In the genomic region with DNA sequence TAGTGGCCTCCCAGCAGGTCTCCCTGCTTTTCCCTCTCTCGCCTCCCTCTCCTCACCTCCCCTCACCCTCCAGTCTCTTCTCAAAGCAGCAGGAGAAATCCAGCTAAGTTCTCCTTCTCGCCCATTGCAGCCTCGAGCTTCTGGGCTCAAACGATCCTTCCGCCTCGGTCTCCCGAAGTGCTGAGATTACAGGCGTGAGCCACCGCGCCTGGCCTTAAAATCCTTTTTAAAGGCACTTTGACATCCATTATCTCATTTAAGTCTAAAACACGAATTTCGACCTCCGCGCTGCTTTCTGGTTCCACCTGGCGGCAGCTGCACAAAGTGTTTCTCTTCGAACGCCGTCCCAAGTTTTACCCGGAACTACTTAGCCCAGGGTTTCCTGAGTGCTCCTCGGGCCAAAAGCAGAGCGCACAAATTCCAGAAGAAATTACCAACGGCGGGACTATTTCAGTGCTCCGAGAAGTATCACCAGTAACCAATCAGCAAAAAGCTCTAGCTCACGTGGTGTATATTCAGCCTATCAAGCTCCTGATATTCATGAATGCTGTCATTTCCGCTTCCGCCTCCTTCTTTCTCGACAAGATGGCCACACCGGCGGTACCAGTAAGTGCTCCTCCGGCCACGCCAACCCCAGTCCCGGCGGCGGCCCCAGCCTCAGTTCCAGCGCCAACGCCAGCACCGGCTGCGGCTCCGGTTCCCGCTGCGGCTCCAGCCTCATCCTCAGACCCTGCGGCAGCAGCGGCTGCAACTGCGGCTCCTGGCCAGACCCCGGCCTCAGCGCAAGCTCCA, we compare ENCODE assay signal across 8 cellular contexts. TPM values are rescaled to one million over a fixed set of nuclear protein-coding genes. Genes with fewer than 3 reads are reported as not detected.
DNase-seq lines count a peak whose midpoint lies in the region; ATAC-seq, FAIRE-seq and TF ChIP-seq lines count a peak whose summit lies in the region.

Gene EIF3F (plus strand): TSS at position 570 of the 792 bp plus-strand sequence. CDS start 16 bp downstream, at position 586.

- H3K9me3 Mint-ChIP-seq in astrocyte (ENCODE audit: unreplicated experiment) = peaks cover 2% of the 10 kb centered on the region

- H3K27ac ChIP-seq in astrocyte (ENCODE audit: low read depth, low read length) (peak within 1 kb of the TSS; percentile 71), rectal smooth muscle tissue (ENCODE audit: low read depth, low read length) (peak within 1 kb of the TSS; percentile 72), aorta (ENCODE audit: low read depth in 1 of 2, low read length in 2 of 2) (peak within 1 kb of the TSS in 1 of 2 donors; percentile 96)

- H3K36me3 ChIP-seq in astrocyte (ENCODE audit: insufficient read depth, low read length) = peaks cover 28% of the 10 kb centered on the region
- peaks cover 6% of the 10 kb centered on the region for H3K36me3 ChIP-seq in rectal smooth muscle tissue (ENCODE audit: control insufficient read depth, insufficient read depth, low read length)
- peaks cover 0 to 3% of the 10 kb centered on the region in 2 donors for H3K36me3 ChIP-seq in aorta (ENCODE audit: control insufficient read depth in 1 of 2, insufficient read depth in 2 of 2, low read length in 1 of 2)

- peak; percentile 99 for DNase-seq in NCI-H2029 (lab: John Stamatoyannopoulos, UW)
- DNase-seq in T-helper 22 cell (ENCODE audit: low read depth) = peak; percentile 84
- peak; percentile 100 for DNase-seq in astrocyte (ENCODE audit: low read depth)
- DNase-seq in hepatic stellate cell (ENCODE audit: low spot score) = peak; percentile 94
- DNase-seq in aorta = peak; percentile 93

- peaks cover 47% of the 10 kb centered on the region for H3K79me2 ChIP-seq in astrocyte (ENCODE audit: insufficient read depth, low read length)

- H3K9me3 ChIP-seq in astrocyte (ENCODE audit: insufficient read depth, low read depth, low read length) (no peaks in the 10 kb centered on the region), aorta (ENCODE audit: control insufficient read depth, low read length) (no peaks in the 10 kb centered on the region)

- peaks cover 38% of the 10 kb centered on the region for H4K20me1 ChIP-seq in astrocyte (ENCODE audit: insufficient read depth, low read length)

- ATAC-seq in GM18505 (IDR thresholded peaks at IDR 0.05; ENCODE audit: unreplicated experiment) (peak; percentile 96), HG02981 (IDR thresholded peaks at IDR 0.05; ENCODE audit: unreplicated experiment) (peak; percentile 92), aorta (ENCODE audit: low FRiP score) (peak; percentile 100)

- H3K27ac Mint-ChIP-seq in astrocyte (ENCODE audit: unreplicated experiment) = peak within 1 kb of the TSS; percentile 97

- H3K27me3 ChIP-seq in astrocyte (ENCODE audit: insufficient read depth, low read length) (no peaks in the 10 kb centered on the region), rectal smooth muscle tissue (ENCODE audit: control insufficient read depth, insufficient read depth, low read length) (no peaks in the 10 kb centered on the region), aorta (ENCODE audit: control insufficient read depth in 1 of 2, insufficient read depth in 2 of 2, low read length in 1 of 2) (no peaks in the 10 kb centered on the region)

- H3K4me3 ChIP-seq in astrocyte (ENCODE audit: insufficient read depth, low read depth, low read length) (peak within 1 kb of the TSS; percentile 98), rectal smooth muscle tissue (ENCODE audit: low read length) (peak within 1 kb of the TSS; percentile 94), aorta (ENCODE audit: low read length in 2 of 2) (peak within 1 kb of the TSS; percentile 93 to 95)

- H3K4me1 Mint-ChIP-seq in astrocyte (ENCODE audit: low read depth, unreplicated experiment) = peaks cover 18% of the 10 kb centered on the region

- peak; percentile 82 for TF ChIP-seq CTCF in astrocyte (IDR thresholded peaks at IDR 0.05; ENCODE audit: insufficient read depth, low read depth, low read length)

- peak within 1 kb of the TSS; percentile 96 for H3K9ac ChIP-seq in astrocyte (ENCODE audit: low read length)
- H3K9ac ChIP-seq in rectal smooth muscle tissue (ENCODE audit: low read length) = peak within 1 kb of the TSS; percentile 51

- peak; percentile 58 for FAIRE-seq in astrocyte (lab: Jason Lieb, UNC)

- WGBS in aorta, 2 donors = 1% methylated on average over 47 of the region's 47 CpGs

- intact Hi-C loops in aorta (cut with DNase I) = loop anchor here (1.0 to 10.0 kb wide), 4 partner anchors 82 to 292 kb away; no protein-coding TSS in a partner anchor

- no peaks in the 10 kb centered on the region for H3K27me3 Mint-ChIP-seq in astrocyte (ENCODE audit: low read depth, unreplicated experiment)

- peak within 1 kb of the TSS; percentile 100 for H3K4me2 ChIP-seq in astrocyte (ENCODE audit: low read length)

- H3K4me1 ChIP-seq in astrocyte (ENCODE audit: insufficient read depth, low read length) (peaks cover 13% of the 10 kb centered on the region), rectal smooth muscle tissue (ENCODE audit: control insufficient read depth, insufficient read depth, low read length) (peaks cover 20% of the 10 kb centered on the region), aorta (ENCODE audit: control insufficient read depth in 1 of 2, insufficient read depth in 2 of 2, low read length in 2 of 2) (no peaks in the 10 kb centered on the region)

- peak; percentile 64 for TF ChIP-seq POLR2A in GM18505 (IDR thresholded peaks at IDR 0.05; ENCODE audit: borderline replicate concordance, extremely low read depth, insufficient read depth, insufficient read length)

- H2AFZ ChIP-seq in astrocyte (ENCODE audit: low read depth, low read length) = peak within 1 kb of the TSS; percentile 91

- H3K36me3 Mint-ChIP-seq in astrocyte (ENCODE audit: low read depth, unreplicated experiment) = peaks cover 7% of the 10 kb centered on the region

- peak within 1 kb of the TSS; percentile 100 for H3K4me3 Mint-ChIP-seq in astrocyte (ENCODE audit: unreplicated experiment)

RNA-seq across cellular contexts. Expression of gene EIF3F, which starts in this region (rescaled TPM):
- total RNA-seq in astrocyte (243 and 260 TPM in 2 replicates), aorta (100 to 1,000 TPM; 156 to 183 TPM)
- 100 to 1,000 TPM; 258 to 486 TPM for polyA plus RNA-seq in aorta
